Comparison of ENCODE assay signal across 8 cellular contexts in genomic region chr14:76929927-76930326, GRCh38.
DNase-seq lines count a peak whose midpoint lies in the region; ATAC-seq and FAIRE-seq lines count a peak whose summit lies in the region.

No MANE protein-coding gene starts in this region.

- no peak overlapping the region for H3K4me3 ChIP-seq in small intestine (ENCODE audit: low read depth in 1 of 2, low read length in 2 of 2)

- WGBS in small intestine, 3 donors: 55 to 71% (median 56%) methylated on average over 8 of the region's 8 CpGs

- FAIRE-seq in small intestine (lab: Jason Lieb, UNC): no peak

- H3K9me3 ChIP-seq in small intestine (ENCODE audit: control insufficient read depth, low read depth): no peaks in the 10 kb centered on the region

- no peaks in the 10 kb centered on the region for H3K36me3 ChIP-seq in small intestine (ENCODE audit: control insufficient read depth in 2 of 2, insufficient read depth in 2 of 2, low read length in 2 of 2)

- H3K27me3 Mint-ChIP-seq in T-helper 1 cell treated with Interleukin-12 subunit alpha and Interleukin-12 subunit beta and Interleukin-4 antibody, amounts not matched to agents 30 μg/mL and 1 μg/mL, for 36 hours (ENCODE audit: low read depth): no peaks in the 10 kb centered on the region

- H3K27ac ChIP-seq in small intestine (ENCODE audit: low read depth in 1 of 2, low read length in 1 of 2): no peak overlapping the region

- peak overlapping the region; percentile 88 for H3K27ac Mint-ChIP-seq in T-helper 1 cell treated with Interleukin-12 subunit alpha and Interleukin-12 subunit beta and Interleukin-4 antibody, amounts not matched to agents 30 μg/mL and 1 μg/mL, for 36 hours

- peaks cover 0 to 2% of the 10 kb centered on the region in 2 donors for H3K4me1 ChIP-seq in small intestine (ENCODE audit: control insufficient read depth in 2 of 2, insufficient read depth in 1 of 2, low read depth in 1 of 2, low read length in 1 of 2)

- peak; percentile 89 for DNase-seq in KG1 (lab: John Stamatoyannopoulos, UW)
- DNase-seq in central memory CD4-positive, alpha-beta T cell: peak; percentile 83
- peak; percentile 38 for DNase-seq in small intestine
- DNase-seq in GM03348 (ENCODE audit: low spot score): no peak

- H3K4me3 Mint-ChIP-seq in T-helper 1 cell treated with Interleukin-12 subunit alpha and Interleukin-12 subunit beta and Interleukin-4 antibody, amounts not matched to agents 30 μg/mL and 1 μg/mL, for 36 hours: peak overlapping the region; percentile 80

- H3K9me3 Mint-ChIP-seq in T-helper 1 cell treated with Interleukin-12 subunit alpha and Interleukin-12 subunit beta and Interleukin-4 antibody, amounts not matched to agents 30 μg/mL and 1 μg/mL, for 36 hours: no peaks in the 10 kb centered on the region

- H3K27me3 ChIP-seq in small intestine (ENCODE audit: control insufficient read depth in 2 of 2, insufficient read depth in 2 of 2, low read length in 2 of 2): no peaks in the 10 kb centered on the region

- peaks cover 60% of the 10 kb centered on the region for H3K4me1 Mint-ChIP-seq in T-helper 1 cell treated with Interleukin-12 subunit alpha and Interleukin-12 subunit beta and Interleukin-4 antibody, amounts not matched to agents 30 μg/mL and 1 μg/mL, for 36 hours (ENCODE audit: low read depth)

- no peak for ATAC-seq in HG02885 (IDR thresholded peaks at IDR 0.05; ENCODE audit: poor library complexity, unreplicated experiment)
- ATAC-seq in GM18868 (IDR thresholded peaks at IDR 0.05; ENCODE audit: unreplicated experiment): no peak
- ATAC-seq in HG03354 (IDR thresholded peaks at IDR 0.05; ENCODE audit: poor library complexity, severe bottlenecking, unreplicated experiment): no peak

- H3K36me3 Mint-ChIP-seq in T-helper 1 cell treated with Interleukin-12 subunit alpha and Interleukin-12 subunit beta and Interleukin-4 antibody, amounts not matched to agents 30 μg/mL and 1 μg/mL, for 36 hours (ENCODE audit: low read depth): no peaks in the 10 kb centered on the region
